ENCODE assay signal across 13 cellular contexts in the genomic region with DNA sequence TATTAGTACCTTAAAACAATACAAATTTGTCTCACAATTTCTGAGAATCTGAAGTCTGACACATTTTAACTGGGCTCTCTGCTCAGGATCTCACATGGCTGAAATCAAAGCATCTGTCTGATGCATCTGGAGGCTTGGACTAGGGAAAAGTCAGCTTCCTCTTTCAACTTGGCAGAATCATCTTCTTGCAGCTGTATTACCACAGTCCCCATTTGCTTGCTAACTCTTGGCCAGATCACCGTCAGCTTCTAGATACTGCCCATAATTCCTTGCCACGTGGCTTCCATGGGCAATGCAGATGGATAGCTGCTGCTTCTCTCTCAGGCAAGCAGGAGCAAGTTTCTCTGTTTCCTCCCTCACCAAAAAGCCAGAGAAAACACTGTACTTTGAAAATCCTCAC.
DNase-seq lines count a peak whose midpoint lies in the region; ATAC-seq and TF ChIP-seq lines count a peak whose summit lies in the region.
"Had no signal": no experiment of that assay in that cellular context is flagged by ENCODE, and none has a peak within 500 bp of the region (broad histone marks: within the 10 kb centered on the region; RNA-seq: fewer than 3 reads in every experiment).

No MANE protein-coding gene starts in this region.

- no peaks in the 10 kb centered on the region for H3K9me3 ChIP-seq in SK-N-SH

- H2AFZ ChIP-seq in SK-N-SH (ENCODE audit: low read depth): peak overlapping the region; percentile 31; the same call in 1 of the 2 replicates

- H3K9me2 ChIP-seq in SK-N-SH: no peaks in the 10 kb centered on the region

- no peaks in the 10 kb centered on the region for H3K79me2 ChIP-seq in SK-N-SH (ENCODE audit: insufficient read depth)

- POLR2A ChIA-PET in SK-N-SH (lab: Yijun Ruan, JAX): no interaction called here

- no peaks in the 10 kb centered on the region for H3K27me3 ChIP-seq in SK-N-SH (ENCODE audit: insufficient read depth)

- no peak overlapping the region for H3K4me3 ChIP-seq in SK-N-SH (ENCODE audit: low read depth in 2 of 2, low read length in 1 of 2)
- H3K4me3 ChIP-seq in fibroblast of the aortic adventitia (ENCODE audit: low read depth, low read length): no peak overlapping the region
- no peak overlapping the region for H3K4me3 ChIP-seq in skeletal muscle cell (ENCODE audit: low read depth, low read length)

- no peak overlapping the region for H3K4me3 Mint-ChIP-seq in HFFc6
- H3K4me3 Mint-ChIP-seq: activated naive CD8-positive, alpha-beta T cell treated with anti-CD3 and anti-CD28 coated beads, Interleukin-2, amount 50 U/mL, for 24 hours; nephron; T-cell had no signal

- H3K36me3 ChIP-seq in SK-N-SH (replicated peaks in 1 of 2; ENCODE audit: control insufficient read depth in 1 of 2, insufficient read depth in 2 of 2, low read length in 1 of 2): no peaks in the 10 kb centered on the region

- TF ChIP-seq EP300 in SK-N-SH (IDR thresholded peaks at IDR 0.05; ENCODE audit: borderline replicate concordance in 1 of 2, low read depth in 1 of 2, low read length in 1 of 2): no peak

- no peak overlapping the region for H3K9ac ChIP-seq in SK-N-SH

- peaks cover 7% of the 10 kb centered on the region for H3F3A ChIP-seq in SK-N-SH (replicated peaks; ENCODE audit: insufficient read depth)

- no peaks in the 10 kb centered on the region for H3K27me3 Mint-ChIP-seq in HFFc6 (ENCODE audit: insufficient read depth)
- H3K27me3 Mint-ChIP-seq: activated naive CD8-positive, alpha-beta T cell treated with anti-CD3 and anti-CD28 coated beads, Interleukin-2, amount 50 U/mL, for 24 hours; T-cell had no signal

- H3K4me1 Mint-ChIP-seq in HFFc6 (ENCODE audit: low read depth): peaks cover 33% of the 10 kb centered on the region
- H3K4me1 Mint-ChIP-seq: nephron, T-cell had no signal

- 52% methylated on average over 2 of the region's 2 CpGs for WGBS in SK-N-SH (ENCODE audit: low lambda C conversion rate)

- H3K9me3 Mint-ChIP-seq in HFFc6: peaks cover 12% of the 10 kb centered on the region
- H3K9me3 Mint-ChIP-seq: activated naive CD8-positive, alpha-beta T cell treated with anti-CD3 and anti-CD28 coated beads, Interleukin-2, amount 50 U/mL, for 24 hours; nephron; T-cell had no signal

- peak overlapping the region in 1 of 2 experiments; percentile 43; a peak in 1 of 4 replicates for H3K27ac ChIP-seq in SK-N-SH (ENCODE audit: low read depth in 2 of 2, low read length in 1 of 2)

- DNase-seq in HFFc6 (no peak), SK-N-SH (no peak), fibroblast of the aortic adventitia (ENCODE audit: low read depth) (peak; percentile 86), skeletal muscle cell (ENCODE audit: low read depth) (peak; percentile 58), middle frontal gyrus (ENCODE audit: extremely low spot score, low spot score) (no peak), kidney tubule cell (ENCODE audit: low spot score) (no peak)
- DNase-seq: activated naive CD8-positive, alpha-beta T cell treated with anti-CD3 and anti-CD28 coated beads, Interleukin-2, amount 50 U/mL, for 24 hours; Calu3; NCI-H1092; NCI-H526; T-cell had no signal

- ATAC-seq in GM18867 (IDR thresholded peaks at IDR 0.05; ENCODE audit: unreplicated experiment): no peak
- ATAC-seq: activated naive CD8-positive, alpha-beta T cell treated with anti-CD3 and anti-CD28 coated beads, Interleukin-2, amount 50 U/mL, for 24 hours; T-cell had no signal

- H3K4me2 ChIP-seq in SK-N-SH: no peak overlapping the region

- TF ChIP-seq CTCF in HFFc6 (IDR thresholded peaks at IDR 0.05) (no peak), SK-N-SH (IDR thresholded peaks at IDR 0.05) (no peak), fibroblast of the aortic adventitia (IDR thresholded peaks at IDR 0.05; ENCODE audit: insufficient read depth, low read length) (no peak)

- H4K20me1 ChIP-seq in SK-N-SH (ENCODE audit: insufficient read depth): no peaks in the 10 kb centered on the region

- no peak for TF ChIP-seq RAD21 in SK-N-SH (IDR thresholded peaks at IDR 0.05; ENCODE audit: low read length)

- peak overlapping the region; percentile 75 for H3K27ac Mint-ChIP-seq in HFFc6
- H3K27ac Mint-ChIP-seq: activated naive CD8-positive, alpha-beta T cell treated with anti-CD3 and anti-CD28 coated beads, Interleukin-2, amount 50 U/mL, for 24 hours; nephron; T-cell had no signal

- CTCF ChIA-PET in SK-N-SH (lab: Yijun Ruan, JAX): no interaction called here

- peaks cover 0 to 10% of the 10 kb centered on the region in 2 experiments; a peak in 1 of 4 replicates for H3K4me1 ChIP-seq in SK-N-SH (ENCODE audit: control insufficient read depth in 1 of 2, insufficient read depth in 2 of 2, low read depth in 1 of 2, low read length in 1 of 2)

- peaks cover 37% of the 10 kb centered on the region for H3K36me3 Mint-ChIP-seq in HFFc6 (ENCODE audit: low read depth)
- H3K36me3 Mint-ChIP-seq: T-cell had no signal

TF ChIP-seq in SK-N-SH, 30 proteins besides CTCF, POLR2A, EP300 and RAD21:
- no peak for TF ChIP-seq FOXJ3 (CRISPR knock-in tag; IDR thresholded peaks at IDR 0.05)
- no peak for TF ChIP-seq NFIC (IDR thresholded peaks at IDR 0.05; ENCODE audit: borderline replicate concordance)
- TF ChIP-seq JUND (IDR thresholded peaks at IDR 0.05): no peak
- TF ChIP-seq EZH2phosphoT487 (IDR thresholded peaks at IDR 0.05; ENCODE audit: borderline replicate concordance, low read depth): no peak
- TF ChIP-seq MEF2A (IDR thresholded peaks at IDR 0.05; ENCODE audit: borderline replicate concordance, low read depth): no peak
- TF ChIP-seq, protein P1, sequence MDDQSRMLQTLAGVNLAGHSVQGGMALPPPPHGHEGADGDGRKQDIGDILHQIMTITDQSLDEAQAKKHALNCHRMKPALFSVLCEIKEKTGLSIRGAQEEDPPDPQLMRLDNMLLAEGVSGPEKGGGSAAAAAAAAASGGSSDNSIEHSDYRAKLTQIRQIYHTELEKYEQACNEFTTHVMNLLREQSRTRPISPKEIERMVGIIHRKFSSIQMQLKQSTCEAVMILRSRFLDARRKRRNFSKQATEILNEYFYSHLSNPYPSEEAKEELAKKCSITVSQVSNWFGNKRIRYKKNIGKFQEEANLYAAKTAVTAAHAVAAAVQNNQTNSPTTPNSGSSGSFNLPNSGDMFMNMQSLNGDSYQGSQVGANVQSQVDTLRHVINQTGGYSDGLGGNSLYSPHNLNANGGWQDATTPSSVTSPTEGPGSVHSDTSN (IDR thresholded peaks at IDR 0.05): no peak
- TF ChIP-seq RXRA (IDR thresholded peaks at IDR 0.05; ENCODE audit: borderline replicate concordance, low read depth): no peak
- TF ChIP-seq SIN3A (IDR thresholded peaks at IDR 0.05; ENCODE audit: borderline replicate concordance, low read depth, low read length): no peak
- TF ChIP-seq TCF12 (IDR thresholded peaks at IDR 0.05): no peak
- no peak for TF ChIP-seq RCOR1 (IDR thresholded peaks at IDR 0.05; ENCODE audit: low read length)
- TF ChIP-seq, protein P2, sequence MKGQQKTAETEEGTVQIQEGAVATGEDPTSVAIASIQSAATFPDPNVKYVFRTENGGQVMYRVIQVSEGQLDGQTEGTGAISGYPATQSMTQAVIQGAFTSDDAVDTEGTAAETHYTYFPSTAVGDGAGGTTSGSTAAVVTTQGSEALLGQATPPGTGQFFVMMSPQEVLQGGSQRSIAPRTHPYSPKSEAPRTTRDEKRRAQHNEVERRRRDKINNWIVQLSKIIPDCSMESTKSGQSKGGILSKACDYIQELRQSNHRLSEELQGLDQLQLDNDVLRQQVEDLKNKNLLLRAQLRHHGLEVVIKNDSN (IDR thresholded peaks at IDR 0.05; ENCODE audit: borderline replicate concordance, low read depth): no peak
- no peak for TF ChIP-seq TEAD4 (IDR thresholded peaks at IDR 0.05; ENCODE audit: borderline replicate concordance, insufficient read depth)
- TF ChIP-seq FOXM1 (IDR thresholded peaks at IDR 0.05; ENCODE audit: low read depth): no peak
- TF ChIP-seq SMC3 (IDR thresholded peaks at IDR 0.05; ENCODE audit: low read depth, low read length): no peak
- no peak for TF ChIP-seq GATA2 (CRISPR knock-in tag; IDR thresholded peaks at IDR 0.05)
- no peak for TF ChIP-seq FOSL2 (IDR thresholded peaks at IDR 0.05; ENCODE audit: borderline replicate concordance, low read depth)
- TF ChIP-seq, protein P3, sequence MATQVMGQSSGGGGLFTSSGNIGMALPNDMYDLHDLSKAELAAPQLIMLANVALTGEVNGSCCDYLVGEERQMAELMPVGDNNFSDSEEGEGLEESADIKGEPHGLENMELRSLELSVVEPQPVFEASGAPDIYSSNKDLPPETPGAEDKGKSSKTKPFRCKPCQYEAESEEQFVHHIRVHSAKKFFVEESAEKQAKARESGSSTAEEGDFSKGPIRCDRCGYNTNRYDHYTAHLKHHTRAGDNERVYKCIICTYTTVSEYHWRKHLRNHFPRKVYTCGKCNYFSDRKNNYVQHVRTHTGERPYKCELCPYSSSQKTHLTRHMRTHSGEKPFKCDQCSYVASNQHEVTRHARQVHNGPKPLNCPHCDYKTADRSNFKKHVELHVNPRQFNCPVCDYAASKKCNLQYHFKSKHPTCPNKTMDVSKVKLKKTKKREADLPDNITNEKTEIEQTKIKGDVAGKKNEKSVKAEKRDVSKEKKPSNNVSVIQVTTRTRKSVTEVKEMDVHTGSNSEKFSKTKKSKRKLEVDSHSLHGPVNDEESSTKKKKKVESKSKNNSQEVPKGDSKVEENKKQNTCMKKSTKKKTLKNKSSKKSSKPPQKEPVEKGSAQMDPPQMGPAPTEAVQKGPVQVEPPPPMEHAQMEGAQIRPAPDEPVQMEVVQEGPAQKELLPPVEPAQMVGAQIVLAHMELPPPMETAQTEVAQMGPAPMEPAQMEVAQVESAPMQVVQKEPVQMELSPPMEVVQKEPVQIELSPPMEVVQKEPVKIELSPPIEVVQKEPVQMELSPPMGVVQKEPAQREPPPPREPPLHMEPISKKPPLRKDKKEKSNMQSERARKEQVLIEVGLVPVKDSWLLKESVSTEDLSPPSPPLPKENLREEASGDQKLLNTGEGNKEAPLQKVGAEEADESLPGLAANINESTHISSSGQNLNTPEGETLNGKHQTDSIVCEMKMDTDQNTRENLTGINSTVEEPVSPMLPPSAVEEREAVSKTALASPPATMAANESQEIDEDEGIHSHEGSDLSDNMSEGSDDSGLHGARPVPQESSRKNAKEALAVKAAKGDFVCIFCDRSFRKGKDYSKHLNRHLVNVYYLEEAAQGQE (IDR thresholded peaks at IDR 0.05; ENCODE audit: low read depth, low read length): no peak
- no peak for TF ChIP-seq MXI1 (IDR thresholded peaks at IDR 0.05; ENCODE audit: low read depth, low read length)
- TF ChIP-seq, protein P4, sequence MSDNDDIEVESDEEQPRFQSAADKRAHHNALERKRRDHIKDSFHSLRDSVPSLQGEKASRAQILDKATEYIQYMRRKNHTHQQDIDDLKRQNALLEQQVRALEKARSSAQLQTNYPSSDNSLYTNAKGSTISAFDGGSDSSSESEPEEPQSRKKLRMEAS (IDR thresholded peaks at IDR 0.05; ENCODE audit: low read depth): no peak

Comparison
In these comparisons a context has a peak if more than half of its experiments do, and no peak if none do; other contexts are left out.
1. DNase-seq: peak in fibroblast of the aortic adventitia (single experiment) and skeletal muscle cell (single experiment); none in HFFc6 (single experiment), SK-N-SH (single experiment), middle frontal gyrus (single experiment) and kidney tubule cell (single experiment).